ENCODE assay signal across 1 cellular context in the genomic region with DNA sequence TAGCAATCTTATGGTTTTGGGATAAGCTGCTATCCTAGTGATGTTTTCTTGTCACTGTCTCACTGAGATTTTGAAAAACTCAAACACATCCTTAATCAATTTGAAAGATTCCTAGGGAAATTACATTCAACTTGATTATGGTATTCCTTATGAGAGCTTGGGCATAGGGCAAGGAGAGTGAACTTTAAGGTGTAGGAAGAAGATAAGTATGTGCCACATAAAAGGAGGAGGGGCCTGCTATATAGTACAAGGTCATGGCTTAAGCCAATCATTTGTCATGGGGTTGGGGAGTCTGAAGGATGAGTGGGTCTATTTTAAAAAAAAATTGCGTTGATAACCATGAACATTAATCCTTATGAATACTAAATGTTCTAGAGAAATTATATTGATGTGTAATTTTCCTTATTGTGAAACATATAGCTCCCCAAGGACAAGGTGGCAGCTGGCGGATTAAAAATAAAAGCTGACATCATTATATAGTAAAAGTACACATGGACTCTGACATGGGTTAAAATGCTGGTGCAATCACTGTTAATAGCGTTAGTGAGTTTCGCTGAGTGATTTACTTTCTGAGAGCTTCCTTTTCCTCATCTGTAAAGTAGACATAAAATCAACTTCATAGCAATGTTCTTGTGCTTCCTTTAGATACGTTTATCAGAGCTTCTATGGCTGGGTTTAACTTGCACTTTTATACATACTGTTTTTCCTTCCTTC.
TF ChIP-seq lines count a peak whose summit lies in the region.

No MANE protein-coding gene starts in this region.

TF ChIP-seq in HepG2, 621 proteins besides CTCF, POLR2A, EP300 and RAD21:
- TF ChIP-seq SMAD9 (CRISPR knock-in tag; IDR thresholded peaks at IDR 0.05) = no peak
